9 cellular contexts compared by ENCODE assay signal in genomic region chr3:133568294-133569014, GRCh38. TPM values are rescaled to one million over a fixed set of nuclear protein-coding genes. Genes with fewer than 3 reads are reported as not detected.
DNase-seq lines count a peak whose midpoint lies in the region; ATAC-seq and TF ChIP-seq lines count a peak whose summit lies in the region.
"Had no signal": no experiment of that assay in that cellular context is flagged by ENCODE, and none has a peak within 500 bp of the region (broad histone marks: within the 10 kb centered on the region; RNA-seq: fewer than 3 reads in every experiment).

No MANE protein-coding gene starts in this region.

- DNase-seq in HCEC 1CT (peak; percentile 99), SW480 (ENCODE audit: low spot score) (peak; percentile 59), fibroblast of the aortic adventitia (ENCODE audit: low read depth) (peak; percentile 87), smooth muscle cell (lab: John Stamatoyannopoulos, UW; ENCODE audit: unreplicated experiment) (no peak), cerebellum (ENCODE audit: low spot score) (no peak), GOT3 (lab: John Stamatoyannopoulos, UW) (no peak)
- DNase-seq: NCI-H69 had no signal

- H3K4me2 ChIP-seq in smooth muscle cell: no peak overlapping the region

- peak overlapping the region; percentile 83 for H3K27ac ChIP-seq in smooth muscle cell (ENCODE audit: low read depth)

- H2AFZ ChIP-seq in smooth muscle cell (ENCODE audit: low read depth): no peak overlapping the region

- H3K27me3 ChIP-seq in smooth muscle cell (ENCODE audit: low read depth): no peaks in the 10 kb centered on the region

- peaks cover 6% of the 10 kb centered on the region for H3F3A ChIP-seq in smooth muscle cell (ENCODE audit: low read depth)

- no peaks in the 10 kb centered on the region for H3K9me3 ChIP-seq in smooth muscle cell (replicated peaks; ENCODE audit: low read depth)

- no peaks in the 10 kb centered on the region for H3K36me3 ChIP-seq in smooth muscle cell (ENCODE audit: low read depth)

- TF ChIP-seq CTCF in fibroblast of the aortic adventitia (IDR thresholded peaks at IDR 0.05; ENCODE audit: insufficient read depth, low read length) (no peak), smooth muscle cell (IDR thresholded peaks at IDR 0.05; ENCODE audit: borderline replicate concordance, insufficient read depth, poor library complexity, severe bottlenecking) (no peak)

- no peaks in the 10 kb centered on the region for H4K20me1 ChIP-seq in smooth muscle cell (ENCODE audit: low read depth)

- peaks cover 10% of the 10 kb centered on the region for H3K4me1 ChIP-seq in smooth muscle cell (ENCODE audit: low read depth)

- no peak overlapping the region for H3K4me3 ChIP-seq in fibroblast of the aortic adventitia (ENCODE audit: low read depth, low read length)
- H3K4me3 ChIP-seq in smooth muscle cell: no peak overlapping the region

- 50% methylated on average over 8 of the region's 8 CpGs for WGBS in smooth muscle cell (ENCODE audit: low lambda C conversion rate)

- ATAC-seq in HG02840 (IDR thresholded peaks at IDR 0.05; ENCODE audit: low FRiP score, unreplicated experiment): no peak
- ATAC-seq: stimulated activated effector memory CD8-positive, alpha-beta T cell treated with anti-CD3 and anti-CD28 coated beads, Interleukin-12 subunit alpha, Interleukin-12 subunit beta, amount 100 ng/mL, for 72 hours had no signal

- H3K79me2 ChIP-seq in smooth muscle cell (ENCODE audit: low read depth): no peaks in the 10 kb centered on the region

- peak overlapping the region; percentile 24 for H3K9ac ChIP-seq in smooth muscle cell (ENCODE audit: low read depth)

RNA-seq across cellular contexts. Expression of gene CDV3, which starts 5.0 kb away (rescaled TPM):
- total RNA-seq in fibroblast of the aortic adventitia (ENCODE audit: low replicate concordance) (102 and 127 TPM in 2 replicates), smooth muscle cell (135 and 139 TPM in 2 replicates), cerebellum (71.0 TPM)
- 70.2 and 84.0 TPM in 2 replicates for polyA plus RNA-seq in smooth muscle cell

Comparison
In these comparisons a context has a peak if more than half of its experiments do, and no peak if none do; other contexts are left out.
1. DNase-seq: peak in HCEC 1CT (single experiment), SW480 (single experiment) and fibroblast of the aortic adventitia (single experiment); none in smooth muscle cell (single experiment), cerebellum (single experiment) and GOT3 (single experiment).